Comparison of ENCODE assay signal across 8 cellular contexts in genomic region chrX:155880586-155881157, GRCh38. TPM values are rescaled to one million over a fixed set of nuclear protein-coding genes. Genes with fewer than 3 reads are reported as not detected.
A peak's percentile ranks its signal among the peaks of the same experiment; 100 is the strongest.
DNase-seq lines count a peak whose midpoint lies in the region; ATAC-seq and TF ChIP-seq lines count a peak whose summit lies in the region.

No MANE protein-coding gene starts in this region.

- H3K9me3 Mint-ChIP-seq in activated naive CD4-positive, alpha-beta T cell treated with anti-CD3 and anti-CD28 coated beads, Interleukin-2, amount 50 U/mL, for 72 hours, result peaks cover 4 to 5% of the 10 kb centered on the region in 2 donors
- H3K9me3 Mint-ChIP-seq in stimulated activated naive CD8-positive, alpha-beta T cell treated with anti-CD3 and anti-CD28 coated beads, Interleukin-15, amount 100 ng/mL, for 72 hours, result peaks cover 0 to 10% of the 10 kb centered on the region in 2 donors

- H3K27me3 Mint-ChIP-seq in stimulated activated naive CD8-positive, alpha-beta T cell treated with anti-CD3 and anti-CD28 coated beads, Interleukin-15, amount 100 ng/mL, for 72 hours, result no peaks in the 10 kb centered on the region

- H3K9ac ChIP-seq in DND-41 (ENCODE audit: low read depth, low read length), result peak overlapping the region; percentile 68
- no peak overlapping the region for H3K9ac ChIP-seq in iPS-18a (ENCODE audit: low read length)

- TF ChIP-seq CTCF in DND-41 (IDR thresholded peaks at IDR 0.05; ENCODE audit: borderline replicate concordance, extremely low read depth, low read length, poor library complexity, severe bottlenecking), result no peak

- H3K9me3 ChIP-seq in DND-41 (ENCODE audit: insufficient read depth, low read length, severe bottlenecking) (no peaks in the 10 kb centered on the region), iPS-18a (ENCODE audit: control insufficient read depth, low read depth, low read length) (no peaks in the 10 kb centered on the region)

- H3K4me1 ChIP-seq in DND-41 (ENCODE audit: insufficient read depth, low read length), result peaks cover 14% of the 10 kb centered on the region
- no peaks in the 10 kb centered on the region for H3K4me1 ChIP-seq in iPS-18a (ENCODE audit: control insufficient read depth, low read depth, low read length)

- peak; percentile 7; the same call in 1 of the 3 replicates for ATAC-seq in DND-41 (ENCODE audit: insufficient read depth, low read depth)
- peak; percentile 17 for ATAC-seq in HG02938 (IDR thresholded peaks at IDR 0.05; ENCODE audit: unreplicated experiment)
- peak in 1 of 2 donors; percentile 23 for ATAC-seq in activated naive CD4-positive, alpha-beta T cell treated with anti-CD3 and anti-CD28 coated beads, Interleukin-2, amount 50 U/mL, for 72 hours
- ATAC-seq in stimulated activated naive CD8-positive, alpha-beta T cell treated with anti-CD3 and anti-CD28 coated beads, Interleukin-15, amount 100 ng/mL, for 72 hours, result peak; percentile 27
- no peak for ATAC-seq in HG02973 (IDR thresholded peaks at IDR 0.05; ENCODE audit: unreplicated experiment)
- no peak for ATAC-seq in HG02623 (IDR thresholded peaks at IDR 0.05; ENCODE audit: unreplicated experiment)
- no peak for ATAC-seq in GM21529 (IDR thresholded peaks at IDR 0.05; ENCODE audit: unreplicated experiment)

- peak overlapping the region; percentile 79 to 94 for H3K4me3 Mint-ChIP-seq in stimulated activated naive CD8-positive, alpha-beta T cell treated with anti-CD3 and anti-CD28 coated beads, Interleukin-15, amount 100 ng/mL, for 72 hours

- DNase-seq in DND-41, result no peak
- DNase-seq in activated naive CD4-positive, alpha-beta T cell treated with anti-CD3 and anti-CD28 coated beads, Interleukin-2, amount 50 U/mL, for 72 hours (ENCODE audit: low spot score in 2 of 2), result no peak
- DNase-seq in stimulated activated naive CD8-positive, alpha-beta T cell treated with anti-CD3 and anti-CD28 coated beads, Interleukin-15, amount 100 ng/mL, for 72 hours, result no peak

- H2AFZ ChIP-seq in DND-41 (ENCODE audit: low read depth, low read length), result peak overlapping the region; percentile 80

- peak overlapping the region; percentile 68 for H3K4me2 ChIP-seq in DND-41 (ENCODE audit: insufficient read depth, low read length)

- peak overlapping the region; percentile 77 to 93 for H3K27ac Mint-ChIP-seq in activated naive CD4-positive, alpha-beta T cell treated with anti-CD3 and anti-CD28 coated beads, Interleukin-2, amount 50 U/mL, for 72 hours
- peak overlapping the region; percentile 54 to 97 for H3K27ac Mint-ChIP-seq in stimulated activated naive CD8-positive, alpha-beta T cell treated with anti-CD3 and anti-CD28 coated beads, Interleukin-15, amount 100 ng/mL, for 72 hours

- peaks cover 15% of the 10 kb centered on the region for H3K4me1 Mint-ChIP-seq in stimulated activated naive CD8-positive, alpha-beta T cell treated with anti-CD3 and anti-CD28 coated beads, Interleukin-15, amount 100 ng/mL, for 72 hours

- peak overlapping the region; percentile 44 to 71; a peak in 3 of 4 replicates for H3K4me3 ChIP-seq in DND-41 (ENCODE audit: low read depth in 1 of 2, low read length in 2 of 2)
- H3K4me3 ChIP-seq in iPS-18a (ENCODE audit: low read length), result peak overlapping the region; percentile 73

- H3K36me3 ChIP-seq in DND-41 (ENCODE audit: insufficient read depth, low read length), result no peaks in the 10 kb centered on the region
- H3K36me3 ChIP-seq in iPS-18a (ENCODE audit: control insufficient read depth, low read depth, low read length), result no peaks in the 10 kb centered on the region

- H3K79me2 ChIP-seq in DND-41 (ENCODE audit: insufficient read depth, low read length), result peaks cover 25% of the 10 kb centered on the region

- no peaks in the 10 kb centered on the region for H3K27me3 ChIP-seq in DND-41 (ENCODE audit: insufficient read depth, low read length, poor library complexity)
- peaks cover 4% of the 10 kb centered on the region for H3K27me3 ChIP-seq in iPS-18a (ENCODE audit: control insufficient read depth, insufficient read depth, low read length)

- H3K36me3 Mint-ChIP-seq in activated naive CD4-positive, alpha-beta T cell treated with anti-CD3 and anti-CD28 coated beads, Interleukin-2, amount 50 U/mL, for 72 hours, result peaks cover 12 to 15% of the 10 kb centered on the region in 2 donors

- no peaks in the 10 kb centered on the region for H4K20me1 ChIP-seq in DND-41 (ENCODE audit: insufficient read depth, low read length)

- H3K27ac ChIP-seq in DND-41 (ENCODE audit: low read length), result peak overlapping the region; percentile 83
- H3K27ac ChIP-seq in iPS-18a (ENCODE audit: low read length), result no peak overlapping the region

RNA-seq across cellular contexts. Expression of gene VAMP7, which starts 0.5 kb away (rescaled TPM):
- 10 to 100 TPM; 34.7 to 41.2 TPM for total RNA-seq in activated naive CD4-positive, alpha-beta T cell treated with anti-CD3 and anti-CD28 coated beads, Interleukin-2, amount 50 U/mL, for 72 hours

Comparison
In these comparisons a context has a peak if more than half of its experiments do, and no peak if none do; other contexts are left out.
1. ATAC-seq: peak in DND-41 (single experiment), HG02938 (single experiment) and stimulated activated naive CD8-positive, alpha-beta T cell treated with anti-CD3 and anti-CD28 coated beads, Interleukin-15, amount 100 ng/mL, for 72 hours (single experiment); none in HG02973 (single experiment), HG02623 (single experiment) and GM21529 (single experiment).